2 cellular contexts compared by ENCODE assay signal in the genomic region with DNA sequence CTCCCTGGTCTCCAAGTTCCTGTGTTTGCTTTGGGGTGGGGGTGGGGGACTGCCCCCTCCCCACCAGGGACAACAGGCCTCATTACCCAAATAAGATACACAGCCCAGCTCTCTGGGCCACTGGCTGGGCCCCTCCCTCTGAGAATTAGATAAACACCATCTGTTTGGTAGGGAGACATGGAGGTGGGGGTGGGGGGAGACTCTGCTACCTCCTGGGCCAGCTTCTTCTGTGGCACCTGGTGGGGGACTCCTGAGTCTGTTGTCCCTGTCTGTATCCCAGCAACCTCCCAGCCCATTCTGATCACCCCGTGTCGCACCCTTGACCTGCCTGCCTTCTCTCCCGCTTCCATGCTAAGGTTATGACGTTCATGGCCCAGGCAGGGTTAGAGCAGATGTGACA.
TF ChIP-seq lines count a peak whose summit lies in the region.

No MANE protein-coding gene starts in this region.

TF ChIP-seq in HepG2, 621 proteins besides CTCF, POLR2A, EP300 and RAD21:
- 0 out of 2 replicates have a peak, but pooled peaks have one; percentile 31 for TF ChIP-seq CCDC6 (CRISPR knock-in tag; IDR thresholded peaks at IDR 0.05)
- TF ChIP-seq AGO1 (IDR thresholded peaks at IDR 0.05; ENCODE audit: low read depth, low read length, poor library complexity, severe bottlenecking) = no peak
- TF ChIP-seq, protein P1, sequence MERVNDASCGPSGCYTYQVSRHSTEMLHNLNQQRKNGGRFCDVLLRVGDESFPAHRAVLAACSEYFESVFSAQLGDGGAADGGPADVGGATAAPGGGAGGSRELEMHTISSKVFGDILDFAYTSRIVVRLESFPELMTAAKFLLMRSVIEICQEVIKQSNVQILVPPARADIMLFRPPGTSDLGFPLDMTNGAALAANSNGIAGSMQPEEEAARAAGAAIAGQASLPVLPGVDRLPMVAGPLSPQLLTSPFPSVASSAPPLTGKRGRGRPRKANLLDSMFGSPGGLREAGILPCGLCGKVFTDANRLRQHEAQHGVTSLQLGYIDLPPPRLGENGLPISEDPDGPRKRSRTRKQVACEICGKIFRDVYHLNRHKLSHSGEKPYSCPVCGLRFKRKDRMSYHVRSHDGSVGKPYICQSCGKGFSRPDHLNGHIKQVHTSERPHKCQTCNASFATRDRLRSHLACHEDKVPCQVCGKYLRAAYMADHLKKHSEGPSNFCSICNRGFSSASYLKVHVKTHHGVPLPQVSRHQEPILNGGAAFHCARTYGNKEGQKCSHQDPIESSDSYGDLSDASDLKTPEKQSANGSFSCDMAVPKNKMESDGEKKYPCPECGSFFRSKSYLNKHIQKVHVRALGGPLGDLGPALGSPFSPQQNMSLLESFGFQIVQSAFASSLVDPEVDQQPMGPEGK (CRISPR knock-in tag; IDR thresholded peaks at IDR 0.05) = peak; percentile 87
- TF ChIP-seq, protein P2, sequence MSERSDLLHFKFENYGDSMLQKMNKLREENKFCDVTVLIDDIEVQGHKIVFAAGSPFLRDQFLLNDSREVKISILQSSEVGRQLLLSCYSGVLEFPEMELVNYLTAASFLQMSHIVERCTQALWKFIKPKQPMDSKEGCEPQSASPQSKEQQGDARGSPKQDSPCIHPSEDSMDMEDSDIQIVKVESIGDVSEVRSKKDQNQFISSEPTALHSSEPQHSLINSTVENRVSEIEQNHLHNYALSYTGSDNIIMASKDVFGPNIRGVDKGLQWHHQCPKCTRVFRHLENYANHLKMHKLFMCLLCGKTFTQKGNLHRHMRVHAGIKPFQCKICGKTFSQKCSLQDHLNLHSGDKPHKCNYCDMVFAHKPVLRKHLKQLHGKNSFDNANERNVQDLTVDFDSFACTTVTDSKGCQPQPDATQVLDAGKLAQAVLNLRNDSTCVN (CRISPR knock-in tag; IDR thresholded peaks at IDR 0.05; ENCODE audit: borderline replicate concordance) = no peak
- TF ChIP-seq POLR2G (IDR thresholded peaks at IDR 0.05; ENCODE audit: low read depth, low read length) = 0 out of 2 replicates have a peak, but pooled peaks have one; percentile 27
- TF ChIP-seq RBM22 (optimal IDR thresholded peaks at IDR 0.05; ENCODE audit: low read length) = peak; percentile 93
- TF ChIP-seq RBFOX2 (IDR thresholded peaks at IDR 0.05; ENCODE audit: low read depth, low read length) = 0 out of 2 replicates have a peak, but pooled peaks have one; percentile 9

TF ChIP-seq in H1, 55 proteins besides CTCF, POLR2A, EP300 and RAD21:
- TF ChIP-seq POLR2AphosphoS5 (IDR thresholded peaks at IDR 0.05; ENCODE audit: low read depth, low read length) = no peak
- TF ChIP-seq, protein P3, sequence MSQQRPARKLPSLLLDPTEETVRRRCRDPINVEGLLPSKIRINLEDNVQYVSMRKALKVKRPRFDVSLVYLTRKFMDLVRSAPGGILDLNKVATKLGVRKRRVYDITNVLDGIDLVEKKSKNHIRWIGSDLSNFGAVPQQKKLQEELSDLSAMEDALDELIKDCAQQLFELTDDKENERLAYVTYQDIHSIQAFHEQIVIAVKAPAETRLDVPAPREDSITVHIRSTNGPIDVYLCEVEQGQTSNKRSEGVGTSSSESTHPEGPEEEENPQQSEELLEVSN (IDR thresholded peaks at IDR 0.05) = no peak
- TF ChIP-seq BCL11A (IDR thresholded peaks at IDR 0.05; ENCODE audit: low read depth in 2 of 2, low read length in 2 of 2) = no peak
- TF ChIP-seq EZH2 (IDR thresholded peaks at IDR 0.05; ENCODE audit: low read depth, low read length, severe bottlenecking) = no peak
- TF ChIP-seq JUND (IDR thresholded peaks at IDR 0.05; ENCODE audit: low read length) = no peak
TF ChIP-seq in H1: peak in this region for 0.
